Comparison of ENCODE assay signal across 11 cellular contexts in genomic region chr2:16614314-16614860, GRCh38. TPM values are rescaled to one million over a fixed set of nuclear protein-coding genes. Genes with fewer than 3 reads are reported as not detected.
DNase-seq lines count a peak whose midpoint lies in the region; ATAC-seq and TF ChIP-seq lines count a peak whose summit lies in the region.
"Had no signal": no experiment of that assay in that cellular context is flagged by ENCODE, and none has a peak within 500 bp of the region (broad histone marks: within the 10 kb centered on the region; RNA-seq: fewer than 3 reads in every experiment).

No MANE protein-coding gene starts in this region.

- H3K36me3 ChIP-seq in right atrium auricular region, result no peaks in the 10 kb centered on the region
- no peaks in the 10 kb centered on the region for H3K36me3 ChIP-seq in vagina

- H3K9me3 ChIP-seq in right atrium auricular region (no peaks in the 10 kb centered on the region), right cardiac atrium (ENCODE audit: control insufficient read depth, low read length) (no peaks in the 10 kb centered on the region), vagina (no peaks in the 10 kb centered on the region)

- H3K27ac ChIP-seq in right atrium auricular region, result peak overlapping the region in 1 of 2 donors; percentile 6
- no peak overlapping the region for H3K27ac ChIP-seq in right cardiac atrium (ENCODE audit: low read length)
- H3K27ac ChIP-seq in vagina, result peak overlapping the region; percentile 24
- H3K27ac ChIP-seq: foreskin keratinocyte had no signal

- no peak for TF ChIP-seq POLR2A in vagina (IDR thresholded peaks at IDR 0.05)
- TF ChIP-seq POLR2A in lower leg skin (IDR thresholded peaks at IDR 0.05), result no peak

- H3K4me1 ChIP-seq in right atrium auricular region (peaks cover 0 to 26% of the 10 kb centered on the region in 2 donors), right cardiac atrium (ENCODE audit: control insufficient read depth, insufficient read depth, low read length) (peaks cover 2% of the 10 kb centered on the region), vagina (peaks cover 39% of the 10 kb centered on the region)
- H3K4me1 ChIP-seq: foreskin keratinocyte had no signal

- H3K27me3 ChIP-seq in right atrium auricular region (no peaks in the 10 kb centered on the region), right cardiac atrium (ENCODE audit: control insufficient read depth, insufficient read depth) (no peaks in the 10 kb centered on the region), vagina (no peaks in the 10 kb centered on the region)
- H3K27me3 ChIP-seq: foreskin keratinocyte had no signal

- WGBS in right cardiac atrium, result 47% methylated on average over 10 of the region's 10 CpGs
- 62 to 64% methylated on average over 10 of the region's 10 CpGs for WGBS in lower leg skin, 2 donors

- DNase-seq in Right ventricle myocardium inferior (ENCODE audit: missing footprints), result no peak
- DNase-seq in right atrium auricular region (ENCODE audit: low spot score), result no peak
- peak; percentile 57 for DNase-seq in SHP77 treated with DMSO at 0.1 percent for 48 hours (lab: John Stamatoyannopoulos, UW)
- peak in 1 of 3 donors; percentile 43 for DNase-seq in right cardiac atrium
- no peak for DNase-seq in vagina (ENCODE audit: extremely low spot score in 2 of 2)
- DNase-seq in lower leg skin (ENCODE audit: low spot score in 2 of 2), result no peak
- DNase-seq: foreskin keratinocyte had no signal

- intact Hi-C loops in Right ventricle myocardium inferior (cut with DNase I) (loop anchor here (2.0 to 10.0 kb wide), 2 partner anchors 50 to 110 kb away; partner anchors contain the start of gene CYRIA), right cardiac atrium (cut with DNase I) (loop anchor here in 1 of 4 donors (2.0 to 5.0 kb wide), 2 partner anchors 142 to 982 kb away; no protein-coding TSS in a partner anchor), vagina (cut with DNase I) (no loop called here), lower leg skin (cut with DNase I; ENCODE audit: low total_unique reads) (loop anchor here (10.0 kb wide), 1 partner anchor 970 kb away; no protein-coding TSS in a partner anchor)

- ATAC-seq in Right ventricle myocardium inferior (peak; percentile 26), right cardiac atrium (peak; percentile 37 to 51), HG02610 (IDR thresholded peaks at IDR 0.05; ENCODE audit: unreplicated experiment) (no peak), HG03442 (IDR thresholded peaks at IDR 0.05; ENCODE audit: unreplicated experiment) (no peak)
- ATAC-seq: foreskin keratinocyte had no signal

- H3K4me3 ChIP-seq in right atrium auricular region (no peak overlapping the region), right cardiac atrium (ENCODE audit: low read length) (no peak overlapping the region), vagina (no peak overlapping the region), lower leg skin (ENCODE audit: low read depth, poor library complexity, severe bottlenecking) (no peak overlapping the region)
- H3K4me3 ChIP-seq: lung, skin epidermis had no signal

- TF ChIP-seq CTCF in right atrium auricular region (IDR thresholded peaks at IDR 0.05), result no peak
- TF ChIP-seq CTCF in vagina (IDR thresholded peaks at IDR 0.05), result no peak
- no peak for TF ChIP-seq CTCF in lower leg skin (IDR thresholded peaks at IDR 0.05)

RNA-seq across cellular contexts. Expression of gene CYRIA, which starts 51.2 kb away (rescaled TPM):
- total RNA-seq in Right ventricle myocardium inferior (5.1 TPM), right atrium auricular region (1 to 10 TPM; 1.7 to 2.8 TPM), right cardiac atrium (1 to 10 TPM; 3.1 to 5.0 (median 4.2) TPM), vagina (12.5 TPM), lower leg skin (1 to 10 TPM in 3 of 4 donors, under 1 TPM in 1; 0.80 to 5.5 (median 1.6) TPM)
- polyA plus RNA-seq in right cardiac atrium, result 1.2 TPM

Comparison
In these comparisons a context has a peak if more than half of its experiments do, and no peak if none do; other contexts are left out.
1. ATAC-seq: peak in Right ventricle myocardium inferior (single experiment) and right cardiac atrium (2 of 2); none in HG02610 (single experiment) and HG03442 (single experiment).